32 cellular contexts compared by ENCODE assay signal in genomic region chr17:63534078-63534570, GRCh38. TPM values are rescaled to one million over a fixed set of nuclear protein-coding genes. Genes with fewer than 3 reads are reported as not detected.
"Had no signal": no experiment of that assay in that cellular context is flagged by ENCODE, and none has a peak within 500 bp of the region (broad histone marks: within the 10 kb centered on the region; RNA-seq: fewer than 3 reads in every experiment).

No MANE protein-coding gene starts in this region.

- H3K27me3 ChIP-seq: right atrium auricular region, testis, thyroid gland had no signal

- H3K4me1 ChIP-seq: right lobe of liver had no signal

- H3K36me3 ChIP-seq: heart left ventricle, left ventricle myocardium inferior, right atrium auricular region, right lobe of liver, stomach, thyroid gland, transverse colon, upper lobe of left lung had no signal

- H3K9me3 ChIP-seq: heart left ventricle, left ventricle myocardium inferior, right atrium auricular region, right lobe of liver, stomach, testis, thyroid gland, transverse colon, upper lobe of left lung had no signal

- H3K27ac ChIP-seq: heart left ventricle, left ventricle myocardium inferior, parathyroid adenoma, right atrium auricular region, right lobe of liver, stomach, testis, thyroid gland, transverse colon, upper lobe of left lung had no signal

- H3K4me3 ChIP-seq: heart left ventricle, left ventricle myocardium inferior, lung, right atrium auricular region, right lobe of liver, smooth muscle cell, stomach, testis, thyroid gland, transverse colon, upper lobe of left lung had no signal

- DNase-seq: hypothalamus; immature natural killer cell; left ventricle myocardium inferior; naive thymus-derived CD4-positive, alpha-beta T cell; nucleus accumbens; stimulated activated CD4-positive, alpha-beta T cell treated with anti-CD3 and anti-CD28 coated beads, Interleukin-12 subunit alpha, Interleukin-12 subunit beta, amount 100 ng/mL, for 4 hours; stimulated activated CD4-positive, alpha-beta T cell treated with anti-CD3 and anti-CD28 coated beads, Interleukin-15, amount 100 ng/mL, for 24 hours; stimulated activated CD4-positive, alpha-beta T cell treated with anti-CD3 and anti-CD28 coated beads, Interleukin-2, amount 100 ng/mL, for 24 hours; stimulated activated CD4-positive, alpha-beta T cell treated with anti-CD3 and anti-CD28 coated beads, Interleukin-4, amount 100 ng/mL, for 1 hour; stimulated activated naive B cell treated with anti-CD40 and anti-IgM and Interleukin-4, amounts not matched to agents 10 μg/mL and 1 μg/mL and 100 μg/mL, for 72 hours; stimulated activated naive CD8-positive, alpha-beta T cell treated with anti-CD3 and anti-CD28 coated beads, Interleukin-15, Interleukin-2, amounts not matched to agents 100 U/mL and 50 U/mL, for 24 hours; stomach; testis; thyroid gland; transverse colon had no signal

- ATAC-seq: heart left ventricle; naive thymus-derived CD4-positive, alpha-beta T cell; natural killer cell treated with Interleukin-12 subunit alpha and Interleukin-12 subunit beta and Interleukin-15 and Interleukin-18, amount 100 ng/mL, for 72 hours; right lobe of liver; stimulated activated naive B cell treated with anti-CD40 and anti-IgM and Interleukin-4, amounts not matched to agents 10 μg/mL and 1 μg/mL and 100 μg/mL, for 72 hours; stimulated activated naive CD8-positive, alpha-beta T cell treated with anti-CD3 and anti-CD28 coated beads, Interleukin-15, Interleukin-2, amounts not matched to agents 100 U/mL and 50 U/mL, for 24 hours had no signal

RNA-seq across cellular contexts. Expression of gene KCNH6, which starts 11.0 kb away (rescaled TPM):
- total RNA-seq: heart left ventricle; left ventricle myocardium inferior; mesothelial cell of epicardium; mononuclear cell; myocyte; naive thymus-derived CD4-positive, alpha-beta T cell; natural killer cell treated with Interleukin-12 subunit alpha and Interleukin-12 subunit beta and Interleukin-15 and Interleukin-18, amount 100 ng/mL, for 72 hours; osteocyte; posterior vena cava; pulmonary artery endothelial cell; right atrium auricular region; right lobe of liver; skeletal muscle tissue; smooth muscle cell; urinary bladder had no signal
- polyA plus RNA-seq: immature natural killer cell; naive thymus-derived CD4-positive, alpha-beta T cell; neural cell; smooth muscle cell; urinary bladder had no signal

RNA-seq across cellular contexts. Expression of gene ACE, which starts 57.3 kb away (rescaled TPM):
- total RNA-seq: natural killer cell treated with Interleukin-12 subunit alpha and Interleukin-12 subunit beta and Interleukin-15 and Interleukin-18, amount 100 ng/mL, for 72 hours had no signal
- polyA plus RNA-seq: naive thymus-derived CD4-positive, alpha-beta T cell had no signal
